ENCODE assay signal across 1 cellular context in the genomic region with DNA sequence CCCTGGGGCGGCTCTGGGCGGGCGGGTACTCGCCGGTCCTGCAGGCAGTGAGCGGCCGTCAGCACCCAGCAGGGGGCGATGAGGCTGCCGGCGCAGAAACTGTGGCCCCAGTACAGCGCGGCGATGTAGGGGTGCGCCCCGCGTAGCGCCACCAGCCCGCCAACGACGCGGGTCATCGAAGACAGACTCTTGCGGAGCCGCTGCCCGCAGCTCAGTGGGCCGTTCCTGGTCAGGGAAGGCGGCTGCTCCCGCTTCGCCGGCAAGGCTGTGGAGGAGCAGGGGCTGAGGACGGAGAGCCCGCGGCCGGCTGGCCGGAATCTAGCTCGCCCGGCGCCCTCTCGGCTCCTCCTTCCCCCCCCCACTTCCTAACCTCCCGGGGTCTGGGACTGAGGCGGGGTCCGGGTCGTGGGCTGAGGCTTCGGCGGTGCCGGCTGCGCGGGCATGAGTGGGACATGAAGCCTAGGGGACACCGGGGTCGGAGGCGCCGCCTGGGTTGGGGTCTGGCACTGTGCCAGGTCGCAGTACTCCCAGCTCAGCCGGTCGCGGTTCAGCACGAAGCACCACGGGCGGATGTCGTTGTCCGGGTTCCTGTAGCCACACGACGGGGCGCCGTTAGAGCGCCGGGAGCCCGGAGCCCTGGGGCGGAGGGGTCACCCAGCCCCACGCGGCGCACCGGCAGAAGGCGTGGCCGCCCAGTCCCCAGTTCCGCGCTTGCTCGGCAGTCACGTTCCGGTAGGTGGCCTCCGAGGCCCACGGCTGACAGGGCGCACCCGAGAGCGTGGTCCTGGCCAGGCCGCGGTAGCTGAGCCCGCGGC.
A peak's percentile ranks its signal among the peaks of the same experiment; 100 is the strongest.
TF ChIP-seq lines count a peak whose summit lies in the region.

No MANE protein-coding gene starts in this region.

TF ChIP-seq in K562, 482 proteins besides CTCF, POLR2A, EP300 and RAD21 (continued from another document and continues in another):
- TF ChIP-seq, protein P1, sequence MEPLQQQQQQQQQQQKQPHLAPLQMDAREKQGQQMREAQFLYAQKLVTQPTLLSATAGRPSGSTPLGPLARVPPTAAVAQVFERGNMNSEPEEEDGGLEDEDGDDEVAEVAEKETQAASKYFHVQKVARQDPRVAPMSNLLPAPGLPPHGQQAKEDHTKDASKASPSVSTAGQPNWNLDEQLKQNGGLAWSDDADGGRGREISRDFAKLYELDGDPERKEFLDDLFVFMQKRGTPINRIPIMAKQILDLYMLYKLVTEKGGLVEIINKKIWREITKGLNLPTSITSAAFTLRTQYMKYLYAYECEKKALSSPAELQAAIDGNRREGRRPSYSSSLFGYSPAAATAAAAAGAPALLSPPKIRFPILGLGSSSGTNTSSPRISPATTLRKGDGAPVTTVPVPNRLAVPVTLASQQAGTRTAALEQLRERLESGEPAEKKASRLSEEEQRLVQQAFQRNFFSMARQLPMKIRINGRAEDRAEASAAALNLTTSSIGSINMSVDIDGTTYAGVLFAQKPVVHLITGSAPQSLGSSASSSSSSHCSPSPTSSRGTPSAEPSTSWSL (CRISPR knock-in tag; IDR thresholded peaks at IDR 0.05; ENCODE audit: borderline replicate concordance), result no peak
- TF ChIP-seq PCBP1 (IDR thresholded peaks at IDR 0.05; ENCODE audit: low read depth, low read length, poor library complexity, severe bottlenecking) (peak; percentile 84), ELF1 (tag; IDR thresholded peaks at IDR 0.05) (peak; percentile 45; the same call in 1 of the 2 replicates), POLR2G (IDR thresholded peaks at IDR 0.05; ENCODE audit: low read depth, low read length) (peak; percentile 80), SRSF7 (optimal IDR thresholded peaks at IDR 0.05; ENCODE audit: low read depth, low read length) (no peak), PHF21A (IDR thresholded peaks at IDR 0.05; ENCODE audit: borderline replicate concordance, low read depth) (no peak), GTF2E2 (tag; IDR thresholded peaks at IDR 0.05) (peak; percentile 73; the same call in 1 of the 2 replicates), FOXM1 (IDR thresholded peaks at IDR 0.05; ENCODE audit: low read depth) (no peak), FOXM1 (CRISPR knock-in tag; IDR thresholded peaks at IDR 0.05; ENCODE audit: low read depth) (peak; percentile 85; the same call in 1 of the 2 replicates), RBFOX2 (IDR thresholded peaks at IDR 0.05; ENCODE audit: low read depth, low read length) (peak; percentile 89), ZNF57 (CRISPR knock-in tag; IDR thresholded peaks at IDR 0.05) (no peak), OTX1 (CRISPR knock-in tag; IDR thresholded peaks at IDR 0.05) (no peak), TBP (optimal IDR thresholded peaks at IDR 0.05; ENCODE audit: low read depth, low read length) (peak; percentile 59), ZNF75A (CRISPR knock-in tag; IDR thresholded peaks at IDR 0.05) (no peak), MTA2 (IDR thresholded peaks at IDR 0.05; ENCODE audit: low read depth) (no peak), MCM3 (IDR thresholded peaks at IDR 0.05) (no peak), SPI1 (IDR thresholded peaks at IDR 0.05; ENCODE audit: borderline replicate concordance, low read depth, low read length) (no peak), NCOA2 (IDR thresholded peaks at IDR 0.05; ENCODE audit: partially characterized antibody in 2 of 2) (peak in 1 of 2 experiments; percentile 80), FUS (optimal IDR thresholded peaks at IDR 0.05; ENCODE audit: low read depth, low read length) (peak; percentile 97), ZFP36 (IDR thresholded peaks at IDR 0.05; ENCODE audit: low read depth, low read length, partially characterized antibody) (peak; percentile 4), GATAD2A (IDR thresholded peaks at IDR 0.05) (peak; percentile 83), FIP1L1 (IDR thresholded peaks at IDR 0.05; ENCODE audit: low read depth, low read length, poor library complexity, severe bottlenecking) (peak; percentile 66), SAP30 (IDR thresholded peaks at IDR 0.05; ENCODE audit: borderline replicate concordance, insufficient read depth, low read depth, low read length, poor library complexity, severe bottlenecking) (peak; percentile 88), SIX5 (IDR thresholded peaks at IDR 0.05; ENCODE audit: borderline replicate concordance in 1 of 2, insufficient read depth in 1 of 2, low read depth in 1 of 2, low read length in 2 of 2) (no peak), ZNF23 (CRISPR knock-in tag; IDR thresholded peaks at IDR 0.05) (no peak), POU5F1 (IDR thresholded peaks at IDR 0.05; ENCODE audit: borderline replicate concordance, low read depth, low read length, partially characterized antibody) (no peak), KDM4B (IDR thresholded peaks at IDR 0.05; ENCODE audit: borderline replicate concordance in 2 of 2, low read depth in 1 of 2) (no peak; a peak in 1 of 4 replicates), FOXP1 (CRISPR knock-in tag; IDR thresholded peaks at IDR 0.05) (peak; percentile 83; the same call in 1 of the 2 replicates), CEBPB (tag; IDR thresholded peaks at IDR 0.05) (no peak), NR2F6 (CRISPR knock-in tag; IDR thresholded peaks at IDR 0.05) (no peak), JUND (IDR thresholded peaks at IDR 0.05; ENCODE audit: borderline replicate concordance, low read depth, low read length) (peak; percentile 46), JUND (tag; IDR thresholded peaks at IDR 0.05; ENCODE audit: borderline replicate concordance, low read depth, low read length) (peak; percentile 62; the same call in 1 of the 3 replicates), FOXK1 (CRISPR knock-in tag; IDR thresholded peaks at IDR 0.05; ENCODE audit: borderline replicate concordance) (0 out of 2 replicates have a peak, but pooled peaks have one; percentile 34), HDAC6 (IDR thresholded peaks at IDR 0.05; ENCODE audit: low read depth, low read length) (no peak), CAMTA2 (CRISPR knock-in tag; conservative IDR thresholded peaks at IDR 0.05) (no peak; the same call in 1 of the 2 replicates), ETV1 (tag; conservative IDR thresholded peaks at IDR 0.05; ENCODE audit: low read depth) (peak; percentile 51), ZC3H11A (IDR thresholded peaks at IDR 0.05; ENCODE audit: low read depth, low read length) (no peak), CBX3 (IDR thresholded peaks at IDR 0.05; ENCODE audit: borderline replicate concordance in 1 of 2, low read length in 2 of 2) (peak in 1 of 2 experiments; percentile 73; a peak in 1 of 3 replicates), ERF (CRISPR knock-in tag; IDR thresholded peaks at IDR 0.05) (peak; percentile 49; the same call in 1 of the 2 replicates)
- TF ChIP-seq, protein P2, sequence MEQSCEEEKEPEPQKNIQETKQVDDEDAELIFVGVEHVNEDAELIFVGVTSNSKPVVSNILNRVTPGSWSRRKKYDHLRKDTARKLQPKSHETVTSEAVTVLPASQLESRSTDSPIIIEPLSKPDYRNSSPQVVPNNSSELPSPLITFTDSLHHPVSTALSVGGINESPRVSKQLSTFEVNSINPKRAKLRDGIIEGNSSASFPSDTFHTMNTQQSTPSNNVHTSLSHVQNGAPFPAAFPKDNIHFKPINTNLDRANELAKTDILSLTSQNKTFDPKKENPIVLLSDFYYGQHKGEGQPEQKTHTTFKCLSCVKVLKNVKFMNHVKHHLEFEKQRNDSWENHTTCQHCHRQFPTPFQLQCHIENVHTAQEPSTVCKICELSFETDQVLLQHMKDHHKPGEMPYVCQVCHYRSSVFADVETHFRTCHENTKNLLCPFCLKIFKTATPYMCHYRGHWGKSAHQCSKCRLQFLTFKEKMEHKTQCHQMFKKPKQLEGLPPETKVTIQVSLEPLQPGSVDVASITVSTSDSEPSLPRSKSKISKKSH (CRISPR knock-in tag; IDR thresholded peaks at IDR 0.05), result no peak
- TF ChIP-seq, protein P3, sequence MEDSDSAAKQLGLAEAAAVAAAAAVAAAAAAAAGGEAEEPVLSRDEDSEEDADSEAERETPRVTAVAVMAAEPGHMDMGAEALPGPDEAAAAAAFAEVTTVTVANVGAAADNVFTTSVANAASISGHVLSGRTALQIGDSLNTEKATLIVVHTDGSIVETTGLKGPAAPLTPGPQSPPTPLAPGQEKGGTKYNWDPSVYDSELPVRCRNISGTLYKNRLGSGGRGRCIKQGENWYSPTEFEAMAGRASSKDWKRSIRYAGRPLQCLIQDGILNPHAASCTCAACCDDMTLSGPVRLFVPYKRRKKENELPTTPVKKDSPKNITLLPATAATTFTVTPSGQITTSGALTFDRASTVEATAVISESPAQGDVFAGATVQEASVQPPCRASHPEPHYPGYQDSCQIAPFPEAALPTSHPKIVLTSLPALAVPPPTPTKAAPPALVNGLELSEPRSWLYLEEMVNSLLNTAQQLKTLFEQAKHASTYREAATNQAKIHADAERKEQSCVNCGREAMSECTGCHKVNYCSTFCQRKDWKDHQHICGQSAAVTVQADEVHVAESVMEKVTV (CRISPR knock-in tag; IDR thresholded peaks at IDR 0.05), result peak; percentile 88
- TF ChIP-seq, protein P4, sequence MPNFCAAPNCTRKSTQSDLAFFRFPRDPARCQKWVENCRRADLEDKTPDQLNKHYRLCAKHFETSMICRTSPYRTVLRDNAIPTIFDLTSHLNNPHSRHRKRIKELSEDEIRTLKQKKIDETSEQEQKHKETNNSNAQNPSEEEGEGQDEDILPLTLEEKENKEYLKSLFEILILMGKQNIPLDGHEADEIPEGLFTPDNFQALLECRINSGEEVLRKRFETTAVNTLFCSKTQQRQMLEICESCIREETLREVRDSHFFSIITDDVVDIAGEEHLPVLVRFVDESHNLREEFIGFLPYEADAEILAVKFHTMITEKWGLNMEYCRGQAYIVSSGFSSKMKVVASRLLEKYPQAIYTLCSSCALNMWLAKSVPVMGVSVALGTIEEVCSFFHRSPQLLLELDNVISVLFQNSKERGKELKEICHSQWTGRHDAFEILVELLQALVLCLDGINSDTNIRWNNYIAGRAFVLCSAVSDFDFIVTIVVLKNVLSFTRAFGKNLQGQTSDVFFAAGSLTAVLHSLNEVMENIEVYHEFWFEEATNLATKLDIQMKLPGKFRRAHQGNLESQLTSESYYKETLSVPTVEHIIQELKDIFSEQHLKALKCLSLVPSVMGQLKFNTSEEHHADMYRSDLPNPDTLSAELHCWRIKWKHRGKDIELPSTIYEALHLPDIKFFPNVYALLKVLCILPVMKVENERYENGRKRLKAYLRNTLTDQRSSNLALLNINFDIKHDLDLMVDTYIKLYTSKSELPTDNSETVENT (CRISPR knock-in tag; IDR thresholded peaks at IDR 0.05), result peak; percentile 64; the same call in 1 of the 2 replicates
- TF ChIP-seq, protein P5, sequence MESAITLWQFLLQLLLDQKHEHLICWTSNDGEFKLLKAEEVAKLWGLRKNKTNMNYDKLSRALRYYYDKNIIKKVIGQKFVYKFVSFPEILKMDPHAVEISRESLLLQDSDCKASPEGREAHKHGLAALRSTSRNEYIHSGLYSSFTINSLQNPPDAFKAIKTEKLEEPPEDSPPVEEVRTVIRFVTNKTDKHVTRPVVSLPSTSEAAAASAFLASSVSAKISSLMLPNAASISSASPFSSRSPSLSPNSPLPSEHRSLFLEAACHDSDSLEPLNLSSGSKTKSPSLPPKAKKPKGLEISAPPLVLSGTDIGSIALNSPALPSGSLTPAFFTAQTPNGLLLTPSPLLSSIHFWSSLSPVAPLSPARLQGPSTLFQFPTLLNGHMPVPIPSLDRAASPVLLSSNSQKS (CRISPR knock-in tag; IDR thresholded peaks at IDR 0.05), result no peak
- TF ChIP-seq, protein P6, sequence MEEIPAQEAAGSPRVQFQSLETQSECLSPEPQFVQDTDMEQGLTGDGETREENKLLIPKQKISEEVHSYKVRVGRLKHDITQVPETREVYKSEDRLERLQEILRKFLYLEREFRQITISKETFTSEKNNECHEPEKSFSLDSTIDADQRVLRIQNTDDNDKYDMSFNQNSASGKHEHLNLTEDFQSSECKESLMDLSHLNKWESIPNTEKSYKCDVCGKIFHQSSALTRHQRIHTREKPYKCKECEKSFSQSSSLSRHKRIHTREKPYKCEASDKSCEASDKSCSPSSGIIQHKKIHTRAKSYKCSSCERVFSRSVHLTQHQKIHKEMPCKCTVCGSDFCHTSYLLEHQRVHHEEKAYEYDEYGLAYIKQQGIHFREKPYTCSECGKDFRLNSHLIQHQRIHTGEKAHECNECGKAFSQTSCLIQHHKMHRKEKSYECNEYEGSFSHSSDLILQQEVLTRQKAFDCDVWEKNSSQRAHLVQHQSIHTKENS (CRISPR knock-in tag; IDR thresholded peaks at IDR 0.05), result no peak
- TF ChIP-seq, protein P7, sequence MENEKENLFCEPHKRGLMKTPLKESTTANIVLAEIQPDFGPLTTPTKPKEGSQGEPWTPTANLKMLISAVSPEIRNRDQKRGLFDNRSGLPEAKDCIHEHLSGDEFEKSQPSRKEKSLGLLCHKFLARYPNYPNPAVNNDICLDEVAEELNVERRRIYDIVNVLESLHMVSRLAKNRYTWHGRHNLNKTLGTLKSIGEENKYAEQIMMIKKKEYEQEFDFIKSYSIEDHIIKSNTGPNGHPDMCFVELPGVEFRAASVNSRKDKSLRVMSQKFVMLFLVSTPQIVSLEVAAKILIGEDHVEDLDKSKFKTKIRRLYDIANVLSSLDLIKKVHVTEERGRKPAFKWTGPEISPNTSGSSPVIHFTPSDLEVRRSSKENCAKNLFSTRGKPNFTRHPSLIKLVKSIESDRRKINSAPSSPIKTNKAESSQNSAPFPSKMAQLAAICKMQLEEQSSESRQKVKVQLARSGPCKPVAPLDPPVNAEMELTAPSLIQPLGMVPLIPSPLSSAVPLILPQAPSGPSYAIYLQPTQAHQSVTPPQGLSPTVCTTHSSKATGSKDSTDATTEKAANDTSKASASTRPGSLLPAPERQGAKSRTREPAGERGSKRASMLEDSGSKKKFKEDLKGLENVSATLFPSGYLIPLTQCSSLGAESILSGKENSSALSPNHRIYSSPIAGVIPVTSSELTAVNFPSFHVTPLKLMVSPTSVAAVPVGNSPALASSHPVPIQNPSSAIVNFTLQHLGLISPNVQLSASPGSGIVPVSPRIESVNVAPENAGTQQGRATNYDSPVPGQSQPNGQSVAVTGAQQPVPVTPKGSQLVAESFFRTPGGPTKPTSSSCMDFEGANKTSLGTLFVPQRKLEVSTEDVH (IDR thresholded peaks at IDR 0.05; ENCODE audit: low read depth, partially characterized antibody), result no peak
- TF ChIP-seq, protein P8, sequence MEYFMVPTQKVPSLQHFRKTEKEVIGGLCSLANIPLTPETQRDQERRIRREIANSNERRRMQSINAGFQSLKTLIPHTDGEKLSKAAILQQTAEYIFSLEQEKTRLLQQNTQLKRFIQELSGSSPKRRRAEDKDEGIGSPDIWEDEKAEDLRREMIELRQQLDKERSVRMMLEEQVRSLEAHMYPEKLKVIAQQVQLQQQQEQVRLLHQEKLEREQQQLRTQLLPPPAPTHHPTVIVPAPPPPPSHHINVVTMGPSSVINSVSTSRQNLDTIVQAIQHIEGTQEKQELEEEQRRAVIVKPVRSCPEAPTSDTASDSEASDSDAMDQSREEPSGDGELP (CRISPR knock-in tag; IDR thresholded peaks at IDR 0.05; ENCODE audit: borderline replicate concordance), result peak; percentile 85
- TF ChIP-seq, protein P9, sequence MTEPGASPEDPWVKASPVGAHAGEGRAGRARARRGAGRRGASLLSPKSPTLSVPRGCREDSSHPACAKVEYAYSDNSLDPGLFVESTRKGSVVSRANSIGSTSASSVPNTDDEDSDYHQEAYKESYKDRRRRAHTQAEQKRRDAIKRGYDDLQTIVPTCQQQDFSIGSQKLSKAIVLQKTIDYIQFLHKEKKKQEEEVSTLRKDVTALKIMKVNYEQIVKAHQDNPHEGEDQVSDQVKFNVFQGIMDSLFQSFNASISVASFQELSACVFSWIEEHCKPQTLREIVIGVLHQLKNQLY (CRISPR knock-in tag; conservative IDR thresholded peaks at IDR 0.05), result no peak
